14 cellular contexts compared by ENCODE assay signal in genomic region chr1:109695138-109695537, GRCh38. TPM values are rescaled to one million over a fixed set of nuclear protein-coding genes. Genes with fewer than 3 reads are reported as not detected.
A peak's percentile ranks its signal among the peaks of the same experiment; 100 is the strongest.
DNase-seq lines count a peak whose midpoint lies in the region; ATAC-seq and TF ChIP-seq lines count a peak whose summit lies in the region.
"Not testable (repeated sequence)": the region's sequence is repeated elsewhere in the genome, so short reads cannot be mapped to it uniquely, and the experiment has no call there.
"Had no signal": no experiment of that assay in that cellular context is flagged by ENCODE, and none has a peak within 500 bp of the region (broad histone marks: within the 10 kb centered on the region; RNA-seq: fewer than 3 reads in every experiment).

No MANE protein-coding gene starts in this region.

- H3K79me2 ChIP-seq in trophoblast cell (ENCODE audit: control insufficient read depth, insufficient read depth, low read length, poor library complexity), result not testable (repeated sequence)

- H3K23ac ChIP-seq in trophoblast cell (ENCODE audit: low read length), result not testable (repeated sequence)

- H3K79me1 ChIP-seq in trophoblast cell (ENCODE audit: low read length), result not testable (repeated sequence)

- not testable (repeated sequence) for H2BK5ac ChIP-seq in trophoblast cell (ENCODE audit: low read depth, low read length, poor library complexity)

- not testable (repeated sequence) for H3K4me2 ChIP-seq in trophoblast cell (ENCODE audit: low read length)

- peak in 2 of 4 donors; percentile 75 to 77 for ATAC-seq in psoas muscle

- H3K9me3 ChIP-seq in trophoblast cell (ENCODE audit: insufficient read depth, low read depth, low read length); psoas muscle: not testable (repeated sequence)

- WGBS in trophoblast cell (ENCODE audit: extremely low coverage, insufficient coverage, insufficient read length), result no CpG with 5 or more reads among the region's 3 CpGs
- WGBS in psoas muscle, 3 donors, result 41 to 56% methylated on average over 3 of the region's 3 CpGs; no CpG with 5 or more reads in 1 of the 3 donors

- not testable (repeated sequence) for H3K18ac ChIP-seq in trophoblast cell (ENCODE audit: low read length)

- not testable (repeated sequence) for H4K91ac ChIP-seq in trophoblast cell (ENCODE audit: low read depth, low read length)

- not testable (repeated sequence) for H4K12ac ChIP-seq in trophoblast cell (ENCODE audit: low read depth, low read length)

- not testable (repeated sequence) for H2AFZ ChIP-seq in trophoblast cell (ENCODE audit: insufficient read depth, low read length, poor library complexity)

- not testable (repeated sequence) for H3K27me3 ChIP-seq in trophoblast cell (ENCODE audit: insufficient read depth, low read length); psoas muscle (ENCODE audit: insufficient read depth in 3 of 3, low read length in 2 of 3)

- H3K4me1 ChIP-seq in trophoblast cell (ENCODE audit: control insufficient read depth in 1 of 2, insufficient read depth in 2 of 2, low read length in 2 of 2), result not testable (repeated sequence)
- H3K4me1 ChIP-seq in psoas muscle, result peaks cover 20% of the 10 kb centered on the region

- intact Hi-C loops in psoas muscle (cut with DNase I), result not testable (repeated sequence)

- H2BK12ac ChIP-seq in trophoblast cell (ENCODE audit: low read length), result not testable (repeated sequence)

- not testable (repeated sequence) for TF ChIP-seq CTCF in psoas muscle (IDR thresholded peaks at IDR 0.05)

- DNase-seq in amniotic epithelial cell (ENCODE audit: low read depth) (peak; percentile 44), trophoblast cell (peak; percentile 33 to 63)
- not testable (repeated sequence) for DNase-seq in caudate nucleus (lab: John Stamatoyannopoulos, UW); psoas muscle

- not testable (repeated sequence) for H3K36me3 ChIP-seq in trophoblast cell (ENCODE audit: control insufficient read depth in 1 of 2, insufficient read depth in 2 of 2, low read length in 2 of 2)
- H3K36me3 ChIP-seq in psoas muscle (ENCODE audit: insufficient read depth in 1 of 2, low read depth in 1 of 2), result peaks cover 0 to 11% of the 10 kb centered on the region in 2 donors

- H3K27ac ChIP-seq in caudate nucleus (ENCODE audit: low read depth, low read length) (peak overlapping the region; percentile 62), psoas muscle (peak overlapping the region; percentile 58)
- H3K27ac ChIP-seq in trophoblast cell (ENCODE audit: low read depth, low read length), result not testable (repeated sequence)

- not testable (repeated sequence) for H2BK120ac ChIP-seq in trophoblast cell (ENCODE audit: insufficient read depth, low read length, poor library complexity)

- not testable (repeated sequence) for H3K14ac ChIP-seq in trophoblast cell (ENCODE audit: low read length)

- not testable (repeated sequence) for H3K4ac ChIP-seq in trophoblast cell (ENCODE audit: low read depth, low read length)

- H2AK5ac ChIP-seq in trophoblast cell (ENCODE audit: low read length), result not testable (repeated sequence)

- H3K9ac ChIP-seq in trophoblast cell (ENCODE audit: low read length), result not testable (repeated sequence)

- not testable (repeated sequence) for H3K4me3 ChIP-seq in trophoblast cell (ENCODE audit: low read depth, low read length); psoas muscle

- not testable (repeated sequence) for H4K8ac ChIP-seq in trophoblast cell (ENCODE audit: low read depth, low read length)

RNA-seq across cellular contexts. Expression of gene GSTM1, which starts 7.5 kb away (rescaled TPM):
- 3.6 and 3.8 TPM in 2 replicates for polyA plus RNA-seq in trophoblast cell (2013)
- total RNA-seq in psoas muscle, result 10 to 100 TPM in 2 of 4 donors, under 1 TPM in 1, not detected in 1; 0.42 to 89.4 (median 27.6) TPM
- 10 to 100 TPM in 2 of 3 donors, under 1 TPM in 1; 0.21 to 41.2 (median 27.5) TPM for polyA plus RNA-seq in psoas muscle
- total RNA-seq: A172; Caco-2; CD4-positive, alpha-beta memory T cell; CD8-positive, alpha-beta memory T cell had no signal
- polyA plus RNA-seq: A549; CD8-positive, alpha-beta memory T cell had no signal

RNA-seq across cellular contexts. Expression of gene GSTM5, which starts 16.9 kb away (rescaled TPM):
- polyA plus RNA-seq in trophoblast cell (2013), result not detected in 2 replicates
- total RNA-seq in psoas muscle, result 1 to 10 TPM in 2 of 4 donors, under 1 TPM in 2; 0.61 to 5.0 (median 1.1) TPM
- 1 to 10 TPM in 2 of 3 donors, under 1 TPM in 1; 0.53 to 1.4 (median 1.1) TPM for polyA plus RNA-seq in psoas muscle
- total RNA-seq: B cell; Calu3; CD4-positive, alpha-beta memory T cell; CD4-positive, CD25-positive, alpha-beta regulatory T cell; CD8-positive, alpha-beta memory T cell; Daoy had no signal
- polyA plus RNA-seq: A549; CD14-positive monocyte; CD4-positive, alpha-beta memory T cell; CD4-positive, CD25-positive, alpha-beta regulatory T cell; CD8-positive, alpha-beta memory T cell had no signal

RNA-seq across cellular contexts. Expression of gene GSTM2, which starts 27.3 kb away (rescaled TPM):
- 7.6 and 7.7 TPM in 2 replicates for polyA plus RNA-seq in trophoblast cell (2013)
- 100 to 1,000 TPM in 2 of 4 donors, 10 to 100 TPM in 2; 38.7 to 175 (median 105) TPM for total RNA-seq in psoas muscle
- polyA plus RNA-seq in psoas muscle, result 10 to 100 TPM; 35.5 to 86.8 (median 61.4) TPM

RNA-seq across cellular contexts. Expression of gene GSTM4, which starts 39.2 kb away (rescaled TPM):
- 7.8 and 8.6 TPM in 2 replicates for polyA plus RNA-seq in trophoblast cell (2013)
- 10 to 100 TPM; 35.0 to 56.2 (median 46.9) TPM for total RNA-seq in psoas muscle
- polyA plus RNA-seq in psoas muscle, result 10 to 100 TPM; 26.0 to 46.8 (median 42.9) TPM

RNA-seq across cellular contexts. Expression of gene GSTM3, which starts 45.7 kb away (rescaled TPM):
- polyA plus RNA-seq in trophoblast cell (2013), result 67.7 and 68.6 TPM in 2 replicates
- total RNA-seq in psoas muscle, result 10 to 100 TPM; 10.1 to 49.4 (median 25.4) TPM
- 10 to 100 TPM; 39.8 to 79.8 (median 42.3) TPM for polyA plus RNA-seq in psoas muscle
